16 cellular contexts compared by ENCODE assay signal in genomic region chr15:93982226-93982641, GRCh38.
A peak's percentile ranks its signal among the peaks of the same experiment; 100 is the strongest.
DNase-seq lines count a peak whose midpoint lies in the region; ATAC-seq and TF ChIP-seq lines count a peak whose summit lies in the region.
"Had no signal": no experiment of that assay in that cellular context is flagged by ENCODE, and none has a peak within 500 bp of the region (broad histone marks: within the 10 kb centered on the region; RNA-seq: fewer than 3 reads in every experiment).

No MANE protein-coding gene starts in this region.

- no peak for TF ChIP-seq POLR2A in testis (IDR thresholded peaks at IDR 0.05)

- no peaks in the 10 kb centered on the region for H3K36me3 ChIP-seq in muscle layer of colon (ENCODE audit: insufficient read depth, low read length)
- H3K36me3 ChIP-seq in testis (ENCODE audit: low read depth, missing control alignments), result no peaks in the 10 kb centered on the region

- intact Hi-C loops in testis (cut with DNase I; ENCODE audit: low total_unique reads), result no loop called here

- 54 to 63% methylated on average over 6 of the region's 6 CpGs for WGBS in testis, 2 donors

- no peak for ATAC-seq in SK-N-SH treated with all-trans-retinoic acid at 6 μM for 48 hours
- ATAC-seq in GM21390 (IDR thresholded peaks at IDR 0.05; ENCODE audit: unreplicated experiment), result no peak
- no peak for ATAC-seq in GM18502 (IDR thresholded peaks at IDR 0.05; ENCODE audit: poor library complexity, unreplicated experiment)
- ATAC-seq: activated CD4-positive, alpha-beta T cell treated with anti-CD3 and anti-CD28 coated beads for 36 hours; natural killer cell treated with Interleukin-12 subunit alpha and Interleukin-12 subunit beta and Interleukin-15 and Interleukin-18, amount 100 ng/mL, for 72 hours had no signal

- DNase-seq in fibroblast of the conjunctiva (ENCODE audit: low read depth) (peak; percentile 30), testis (peak; percentile 63), NCI-H2196 treated with DMSO at 0.1 percent for 48 hours (lab: John Stamatoyannopoulos, UW; ENCODE audit: unreplicated experiment) (no peak)
- DNase-seq: activated CD4-positive, alpha-beta T cell treated with anti-CD3 and anti-CD28 coated beads for 36 hours; activated effector memory CD4-positive, alpha-beta T cell treated with Interleukin-2 at 50 U/mL for 16 hours; caudate nucleus; effector CD8-positive, alpha-beta T cell; MM.1S; NCI-H1694; NCI-H345; NK-92 treated with Interleukin-12 subunit alpha and Interleukin-12 subunit beta, amount 100 ng/mL, for 24 hours had no signal

- H3K4me1 ChIP-seq in muscle layer of colon (ENCODE audit: insufficient read depth, low read length) (peaks cover 25% of the 10 kb centered on the region), testis (no peaks in the 10 kb centered on the region)

- H3K9me3 ChIP-seq in muscle layer of colon (ENCODE audit: low read length) (no peaks in the 10 kb centered on the region), testis (no peaks in the 10 kb centered on the region)

- TF ChIP-seq CTCF in testis (IDR thresholded peaks at IDR 0.05), result no peak

- no peak overlapping the region for H3K9ac ChIP-seq in muscle layer of colon (ENCODE audit: low read length)

- H3K27ac ChIP-seq in muscle layer of colon (ENCODE audit: low read depth, low read length) (peak overlapping the region; percentile 17), testis (no peak overlapping the region)

- H3K27me3 ChIP-seq in muscle layer of colon (ENCODE audit: control insufficient read depth in 1 of 2, insufficient read depth in 2 of 2, low read length in 2 of 2) (no peaks in the 10 kb centered on the region), testis (no peaks in the 10 kb centered on the region)

- H3K4me3 ChIP-seq in muscle layer of colon (ENCODE audit: low read depth in 1 of 2, low read length in 2 of 2), result no peak overlapping the region
- no peak overlapping the region for H3K4me3 ChIP-seq in testis

TF ChIP-seq in SK-N-SH treated with all-trans-retinoic acid at 6 μM for 48 hours, 23 proteins besides CTCF, POLR2A, EP300 and RAD21:
- 0 out of 2 replicates have a peak, but pooled peaks have one; percentile 47 for TF ChIP-seq TSHZ2 (CRISPR knock-in tag; IDR thresholded peaks at IDR 0.05)
- TF ChIP-seq ESRRG (CRISPR knock-in tag; IDR thresholded peaks at IDR 0.05), result no peak
- TF ChIP-seq TCF4 (CRISPR knock-in tag; IDR thresholded peaks at IDR 0.05; ENCODE audit: borderline replicate concordance), result peak; percentile 68
